8 cellular contexts compared by ENCODE assay signal in the genomic region with DNA sequence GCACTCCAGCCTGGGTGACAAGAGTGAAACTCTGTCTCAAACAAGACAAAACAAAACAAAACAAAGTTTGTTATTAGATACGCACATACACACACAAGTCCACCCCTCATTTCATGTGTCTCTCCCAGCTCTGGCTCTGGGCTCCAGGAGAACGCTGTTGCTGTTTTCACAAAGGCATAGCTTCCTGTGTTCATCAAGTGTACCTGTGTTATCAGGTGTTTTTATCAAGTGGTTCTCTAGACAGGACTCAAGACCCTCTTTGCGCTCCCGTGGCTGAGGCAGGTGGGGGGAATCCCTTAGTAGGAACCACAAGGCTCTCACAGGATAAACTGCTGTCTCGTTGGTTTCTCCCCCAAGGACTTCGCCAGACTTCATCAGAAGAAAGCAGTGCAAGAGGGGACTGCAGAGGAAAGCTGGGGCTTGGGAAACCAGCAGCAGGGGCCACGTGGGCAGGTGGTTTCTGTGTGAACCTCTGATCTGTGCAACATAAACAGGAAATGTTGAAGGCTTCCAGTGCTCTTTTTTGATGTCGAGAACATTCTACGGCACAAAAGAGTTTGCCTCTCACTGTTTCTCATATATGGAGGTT. TPM values are rescaled to one million over a fixed set of nuclear protein-coding genes. Genes with fewer than 3 reads are reported as not detected.
DNase-seq lines count a peak whose midpoint lies in the region; ATAC-seq, FAIRE-seq and TF ChIP-seq lines count a peak whose summit lies in the region.

No MANE protein-coding gene starts in this region.

- H2BK5ac ChIP-seq in H1 (ENCODE audit: low read depth, low read length): no peak overlapping the region

- peak; percentile 87 to 96 (median 90) for DNase-seq in CD4-positive, alpha-beta memory T cell
- peak; percentile 69 for DNase-seq in activated CD4-positive, alpha-beta T cell treated with anti-CD3 and anti-CD28 coated beads for 1 hour
- DNase-seq in H1 (ENCODE audit: low read depth in 1 of 2, low spot score in 2 of 2): no peak
- DNase-seq in stimulated activated CD8-positive, alpha-beta memory T cell treated with anti-CD3 and anti-CD28 coated beads, Interleukin-4, amount 100 ng/mL, for 4 hours (ENCODE audit: low read depth in 2 of 2, low spot score in 1 of 2): peak; percentile 51 to 67
- DNase-seq in left ventricle myocardium inferior: no peak
- DNase-seq in GM23248: no peak
- DNase-seq in A172 (ENCODE audit: low spot score): no peak

- peaks cover 16% of the 10 kb centered on the region for H3F3A ChIP-seq in GM23248 (ENCODE audit: insufficient read depth)

- no peaks in the 10 kb centered on the region for H3K9me3 ChIP-seq in CD4-positive, alpha-beta memory T cell (ENCODE audit: control insufficient read depth in 1 of 2, low read length in 2 of 2)
- no peaks in the 10 kb centered on the region for H3K9me3 ChIP-seq in H1 (ENCODE audit: insufficient read depth in 2 of 2, low read depth in 1 of 2, low read length in 1 of 2)
- no peaks in the 10 kb centered on the region for H3K9me3 ChIP-seq in left ventricle myocardium inferior (replicated peaks)
- no peaks in the 10 kb centered on the region for H3K9me3 ChIP-seq in GM23248 (ENCODE audit: low read depth)

- H4K20me1 ChIP-seq in H1 (replicated peaks in 1 of 2; ENCODE audit: control insufficient read depth in 1 of 2, insufficient read depth in 2 of 2, low read length in 2 of 2) (no peaks in the 10 kb centered on the region), GM23248 (ENCODE audit: insufficient read depth) (no peaks in the 10 kb centered on the region)

- no peak overlapping the region for H2BK15ac ChIP-seq in H1 (ENCODE audit: low read length)

- no peak overlapping the region for H3K23ac ChIP-seq in H1 (ENCODE audit: insufficient read length)

- in situ Hi-C loops in GM23248 (cut with MboI): no loop called here

- peaks cover 88% of the 10 kb centered on the region for H3K4me1 ChIP-seq in CD4-positive, alpha-beta memory T cell (ENCODE audit: insufficient read depth, low read length)
- H3K4me1 ChIP-seq in H1 (replicated peaks in 1 of 4; ENCODE audit: control insufficient read depth in 3 of 4, insufficient read depth in 4 of 4, low read length in 3 of 4): peaks cover 0 to 8% (median 4%) of the 10 kb centered on the region in 4 experiments; a peak in 5 of 7 replicates
- peaks cover 36% of the 10 kb centered on the region for H3K4me1 ChIP-seq in left ventricle myocardium inferior
- H3K4me1 ChIP-seq in GM23248 (ENCODE audit: insufficient read depth): peaks cover 18% of the 10 kb centered on the region

- H3K79me2 ChIP-seq in H1 (ENCODE audit: control insufficient read depth in 1 of 2, insufficient read depth in 2 of 2, low read length in 2 of 2) (no peaks in the 10 kb centered on the region), GM23248 (ENCODE audit: insufficient read depth) (no peaks in the 10 kb centered on the region)

- no peak for FAIRE-seq in H1 (lab: Jason Lieb, UNC)

- no peak overlapping the region for H3K56ac ChIP-seq in H1 (replicated peaks; ENCODE audit: insufficient read length, low read depth, low read length)

- no peaks in the 10 kb centered on the region for H3K36me3 Mint-ChIP-seq in CD4-positive, alpha-beta memory T cell

- H4K5ac ChIP-seq in H1 (ENCODE audit: insufficient read length, low read depth, low read length): no peak overlapping the region

- H2AFZ ChIP-seq in H1 (ENCODE audit: low read length) (no peak overlapping the region), GM23248 (no peak overlapping the region)

- no peak overlapping the region for H3K18ac ChIP-seq in H1 (ENCODE audit: extremely low read depth, low read length)

- H3K9me2 ChIP-seq in GM23248 (ENCODE audit: insufficient read depth): no peaks in the 10 kb centered on the region

- 0 out of 2 replicates have a peak overlapping the region, but pooled peaks have one; percentile 23 for H2BK12ac ChIP-seq in H1 (ENCODE audit: low read depth, low read length)

- H3K36me3 ChIP-seq in CD4-positive, alpha-beta memory T cell (ENCODE audit: insufficient read depth, low read length): no peaks in the 10 kb centered on the region
- H3K36me3 ChIP-seq in H1 (ENCODE audit: control insufficient read depth in 2 of 4, insufficient read depth in 4 of 4, low read length in 3 of 4) (no peaks in the 10 kb centered on the region), left ventricle myocardium inferior (no peaks in the 10 kb centered on the region), GM23248 (ENCODE audit: low read depth) (no peaks in the 10 kb centered on the region)

- H2BK20ac ChIP-seq in H1 (ENCODE audit: low read length): no peak overlapping the region; the same call in 1 of the 2 replicates

- peak overlapping the region; percentile 92 to 99 (median 96) for H3K27ac Mint-ChIP-seq in CD4-positive, alpha-beta memory T cell

- H3K4ac ChIP-seq in H1 (replicated peaks; ENCODE audit: insufficient read length, low read depth, low read length): no peak overlapping the region

- H3K9ac ChIP-seq in H1 (replicated peaks in 1 of 4; ENCODE audit: extremely low read depth in 1 of 4, low read depth in 3 of 4, low read length in 3 of 4): no peak overlapping the region
- no peak overlapping the region for H3K9ac ChIP-seq in GM23248

- no peaks in the 10 kb centered on the region for H3K27me3 Mint-ChIP-seq in CD4-positive, alpha-beta memory T cell

- H2BK120ac ChIP-seq in H1 (replicated peaks; ENCODE audit: low read depth, low read length): no peak overlapping the region

- TF ChIP-seq CTCF in H1 (IDR thresholded peaks at IDR 0.05; ENCODE audit: control extremely low read depth in 1 of 3, insufficient read depth in 1 of 3, low read depth in 1 of 3, low read length in 3 of 3): no peak
- TF ChIP-seq CTCF in left ventricle myocardium inferior (IDR thresholded peaks at IDR 0.05; ENCODE audit: borderline replicate concordance): no peak

- H3K14ac ChIP-seq in H1 (ENCODE audit: insufficient read length): no peak overlapping the region

- no peak for TF ChIP-seq POLR2A in H1 (IDR thresholded peaks at IDR 0.05; ENCODE audit: control extremely low read depth in 1 of 2, low read depth in 2 of 2, low read length in 2 of 2)

- peak overlapping the region in 1 of 2 donors; percentile 74 for H3K4me3 ChIP-seq in CD4-positive, alpha-beta memory T cell (ENCODE audit: low read length in 2 of 2)
- H3K4me3 ChIP-seq in H1 (ENCODE audit: extremely low read depth in 1 of 4, insufficient read depth in 2 of 4, low read depth in 3 of 4, low read length in 4 of 4) (no peak overlapping the region), left ventricle myocardium inferior (no peak overlapping the region), GM23248 (no peak overlapping the region)

- TF ChIP-seq EP300 in H1 (IDR thresholded peaks at IDR 0.05; ENCODE audit: borderline replicate concordance in 1 of 2, low read depth in 2 of 2, low read length in 2 of 2): no peak

- H3K79me1 ChIP-seq in H1 (ENCODE audit: low read depth, low read length): no peaks in the 10 kb centered on the region

- POLR2A ChIA-PET in CD4-positive, alpha-beta memory T cell (lab: Charles Lee; ENCODE audit: partially characterized antibody): interaction anchor here (0.7 to 11.2 kb wide), 23 partner anchors 8 to 878 kb away, joined by 3 to 224 read pairs (median 4); a partner anchor contains a TSS
- POLR2A ChIA-PET in H1 (lab: Charles Lee; ENCODE audit: partially characterized antibody): no interaction called here

- TF ChIP-seq RAD21 in H1 (IDR thresholded peaks at IDR 0.05 in 1 of 2, conservative IDR thresholded peaks at IDR 0.05 in 1 of 2; ENCODE audit: low read depth in 2 of 2, low read length in 2 of 2): no peak

- ATAC-seq in HG02623 (IDR thresholded peaks at IDR 0.05; ENCODE audit: unreplicated experiment): peak; percentile 84

- peak overlapping the region; percentile 84 to 94 (median 90) for H3K4me3 Mint-ChIP-seq in CD4-positive, alpha-beta memory T cell

- H3K23me2 ChIP-seq in H1 (ENCODE audit: low read depth, low read length): no peaks in the 10 kb centered on the region

- H2AK5ac ChIP-seq in H1 (ENCODE audit: low read depth, low read length): no peak overlapping the region

- H3K27me3 ChIP-seq in CD4-positive, alpha-beta memory T cell (ENCODE audit: insufficient read depth, low read length): no peaks in the 10 kb centered on the region
- H3K27me3 ChIP-seq in H1 (replicated peaks in 1 of 4; ENCODE audit: control insufficient read depth in 3 of 4, extremely low read depth in 1 of 4, insufficient read depth in 3 of 4, low read length in 3 of 4) (no peaks in the 10 kb centered on the region; a peak in 3 of 7 replicates), left ventricle myocardium inferior (ENCODE audit: low read depth) (no peaks in the 10 kb centered on the region), GM23248 (replicated peaks; ENCODE audit: insufficient read depth) (no peaks in the 10 kb centered on the region)

- no peaks in the 10 kb centered on the region for H3K9me3 Mint-ChIP-seq in CD4-positive, alpha-beta memory T cell

- H4K91ac ChIP-seq in H1 (replicated peaks; ENCODE audit: insufficient read length, low read length): no peak overlapping the region

- 87% methylated on average over 9 of the region's 9 CpGs; no CpG with 5 or more reads in 1 of the 2 experiments for WGBS in H1 (ENCODE audit: extremely low coverage in 1 of 2, insufficient coverage in 1 of 2, insufficient read length in 1 of 2, insufficient replicate concordance in 2 of 2, low coverage in 1 of 2, low lambda C conversion rate in 2 of 2, missing lambda C conversion rate in 1 of 2), 2 experiments
- WGBS in GM23248 (ENCODE audit: low coverage in 1 of 2, low lambda C conversion rate in 2 of 2, missing lambda C conversion rate in 2 of 2), 2 experiments: 67 to 77% methylated on average over 9 of the region's 9 CpGs

- peak overlapping the region; percentile 70 for H3K27ac ChIP-seq in CD4-positive, alpha-beta memory T cell (ENCODE audit: low read depth, low read length)
- H3K27ac ChIP-seq in H1 (ENCODE audit: low read depth, low read length): no peak overlapping the region
- no peak overlapping the region for H3K27ac ChIP-seq in left ventricle myocardium inferior (replicated peaks)
- H3K27ac ChIP-seq in GM23248: no peak overlapping the region

- H4K8ac ChIP-seq in H1 (ENCODE audit: extremely low read depth, insufficient read depth, low read length): no peak overlapping the region

- H3K4me2 ChIP-seq in H1 (ENCODE audit: insufficient read depth in 1 of 2, low read depth in 2 of 2, low read length in 2 of 2): no peak overlapping the region
- no peak overlapping the region for H3K4me2 ChIP-seq in GM23248 (ENCODE audit: unreplicated experiment)

- H3K4me1 Mint-ChIP-seq in CD4-positive, alpha-beta memory T cell: peaks cover 56 to 93% (median 77%) of the 10 kb centered on the region in 4 donors

- intact Hi-C loops in CD4-positive, alpha-beta memory T cell (cut with micrococcal nuclease): loop anchor here (1.0 to 5.0 kb wide), 4 partner anchors 8 to 279 kb away; a partner anchor contains a TSS
- intact Hi-C loops in left ventricle myocardium inferior (cut with micrococcal nuclease): no loop called here

- CTCF ChIA-PET in CD4-positive, alpha-beta memory T cell (lab: Charles Lee; ENCODE audit: partially characterized antibody): interaction anchor here (0.8 to 3.2 kb wide), 13 partner anchors 8 to 365 kb away, joined by 3 to 20 read pairs (median 5); a partner anchor contains a TSS
- CTCF ChIA-PET in H1 (lab: Charles Lee; ENCODE audit: partially characterized antibody): interaction anchor here (0.5 to 0.6 kb wide), 2 partner anchors 34 to 265 kb away, joined by 3 read pairs; a partner anchor contains a TSS

RNA-seq across cellular contexts. Expression of a gene that starts 6.9 kb away (rescaled TPM):
- 100 to 1,000 TPM; 136 to 137 TPM for total RNA-seq in CD4-positive, alpha-beta memory T cell
- 100 to 1,000 TPM; 302 to 303 TPM for polyA plus RNA-seq in CD4-positive, alpha-beta memory T cell
- 26.5 and 27.4 TPM in 2 replicates for total RNA-seq in H1 (2021; fragmentation: NEBNext Ultra II Directional; extraction: Animal tissue kit (Norgen Biotek cat#: 25700))
- polyA plus RNA-seq in H1 (2011; rRNA removed): 14.0 and 20.5 TPM in 2 replicates
- polyA plus RNA-seq in H1 (2011; cell fraction: cytosol; rRNA removed): 13.0 TPM
- polyA plus RNA-seq in H1 (2011; cell fraction: nucleus; rRNA removed): 21.5 TPM
- 10.1 to 15.9 TPM (median 11.8 TPM) in 4 replicates for polyA plus RNA-seq in H1 (2012, experiment 1 of 2)
- polyA plus RNA-seq in H1 (2012, experiment 2 of 2): 2.5 TPM
- polyA plus RNA-seq in H1 (2013, experiment 1 of 2): 16.2 TPM
- 14.9 TPM for polyA plus RNA-seq in H1 (2013, experiment 2 of 2)
- polyA minus RNA-seq in H1 (2011; rRNA and poly(A)+ RNA removed): 14.0 and 20.4 TPM in 2 replicates
- polyA minus RNA-seq in H1 (2011; cell fraction: cytosol; rRNA and poly(A)+ RNA removed): 19.8 TPM
- polyA minus RNA-seq in H1 (2011; cell fraction: nucleus; rRNA and poly(A)+ RNA removed): 33.3 TPM
- total RNA-seq in left ventricle myocardium inferior: 39.7 TPM
- 50.9 and 52.4 TPM in 2 replicates for total RNA-seq in GM23248 (2014; rRNA removed; shearing (Covaris generic))
- polyA plus RNA-seq in GM23248 (2016; fragmentation: Nextera tagmentation; extraction: Ambion mirVana): 55.8 and 68.2 TPM in 2 replicates
- total RNA-seq in A172 (2014; rRNA removed; shearing (Covaris generic)): 61.4 and 180 TPM in 2 replicates

RNA-seq across cellular contexts. Expression of a gene that starts 33.7 kb away (rescaled TPM):
- total RNA-seq in CD4-positive, alpha-beta memory T cell: not detected
- polyA plus RNA-seq in CD4-positive, alpha-beta memory T cell: not detected
- total RNA-seq in H1 (2021; fragmentation: NEBNext Ultra II Directional; extraction: Animal tissue kit (Norgen Biotek cat#: 25700)): not detected in 2 replicates
- polyA plus RNA-seq in H1 (2011; rRNA removed) (not detected in 2 replicates), GM23248 (2016; fragmentation: Nextera tagmentation; extraction: Ambion mirVana) (3.7 and 4.7 TPM in 2 replicates)
- polyA plus RNA-seq in H1 (2011; cell fraction: cytosol; rRNA removed): not detected
- polyA plus RNA-seq in H1 (2011; cell fraction: nucleus; rRNA removed): not detected
- polyA plus RNA-seq in H1 (2012, experiment 1 of 2): not detected in 4 replicates
- not detected for polyA plus RNA-seq in H1 (2012, experiment 2 of 2)
- 0.12 TPM for polyA plus RNA-seq in H1 (2013, experiment 1 of 2)
- polyA plus RNA-seq in H1 (2013, experiment 2 of 2): 0.26 TPM
- 0.20 TPM in 1 of 2 replicates, not detected in the other for polyA minus RNA-seq in H1 (2011; rRNA and poly(A)+ RNA removed)
- polyA minus RNA-seq in H1 (2011; cell fraction: cytosol; rRNA and poly(A)+ RNA removed): not detected
- not detected for polyA minus RNA-seq in H1 (2011; cell fraction: nucleus; rRNA and poly(A)+ RNA removed)
- total RNA-seq in left ventricle myocardium inferior: 92.5 TPM
- 0.97 TPM in 1 of 2 replicates, not detected in the other for total RNA-seq in GM23248 (2014; rRNA removed; shearing (Covaris generic))
- total RNA-seq in A172 (2014; rRNA removed; shearing (Covaris generic)): 0.17 and 0.50 TPM in 2 replicates

Comparison
In these comparisons a context has a peak if more than half of its experiments do, and no peak if none do; other contexts are left out.
1. DNase-seq: peak in CD4-positive, alpha-beta memory T cell (5 of 5), activated CD4-positive, alpha-beta T cell treated with anti-CD3 and anti-CD28 coated beads for 1 hour (single experiment) and stimulated activated CD8-positive, alpha-beta memory T cell treated with anti-CD3 and anti-CD28 coated beads, Interleukin-4, amount 100 ng/mL, for 4 hours (2 of 2); none in H1 (0 of 2), left ventricle myocardium inferior (single experiment), GM23248 (single experiment) and A172 (single experiment).
2. RNA of a gene that starts 33.7 kb away (total RNA-seq): 92.5 TPM in left ventricle myocardium inferior (single experiment); 0.97 TPM in GM23248, 0.17 to 0.50 TPM in A172, not detected in CD4-positive, alpha-beta memory T cell and not detected in H1; every median in the first group is over 10 times any median in the second.